ENCODE assay signal across 16 cellular contexts in the genomic region with DNA sequence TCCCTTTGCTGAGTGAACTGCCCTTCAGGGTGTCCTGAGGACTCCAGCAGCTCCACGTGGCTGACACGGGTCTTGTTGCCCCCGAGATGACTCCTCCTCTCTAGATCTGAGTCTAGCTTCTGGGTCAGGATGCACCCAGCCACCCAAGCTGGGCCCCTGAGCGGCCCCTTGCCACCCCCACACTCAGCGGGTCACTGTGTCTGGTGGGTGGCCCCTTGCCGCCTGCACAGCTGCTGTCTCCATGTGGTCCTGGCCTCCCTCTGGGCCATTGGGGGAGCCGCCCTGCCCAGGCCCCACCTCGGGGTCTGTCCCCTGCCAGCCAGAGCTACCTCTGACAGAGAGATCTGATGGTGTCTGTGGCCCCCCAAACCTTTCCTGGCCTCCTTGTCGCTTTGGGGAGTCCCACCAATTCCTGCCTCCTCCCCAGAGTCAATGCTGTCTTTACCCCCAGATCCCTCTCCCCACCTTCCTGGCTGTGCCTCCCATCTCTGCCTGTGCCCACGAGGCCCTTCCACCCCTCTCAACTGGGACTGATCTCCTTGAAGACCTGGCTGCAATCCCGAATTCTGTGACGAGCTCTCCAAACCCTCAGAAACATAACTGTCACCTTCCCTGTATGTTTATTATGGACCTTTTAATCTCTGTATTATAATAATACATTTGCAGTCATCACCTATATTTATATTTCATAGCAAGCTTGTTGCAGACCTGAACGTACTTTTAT. TPM values are rescaled to one million over a fixed set of nuclear protein-coding genes. Genes with fewer than 3 reads are reported as not detected.
"Had no signal": no experiment of that assay in that cellular context is flagged by ENCODE, and none has a peak within 500 bp of the region (broad histone marks: within the 10 kb centered on the region; RNA-seq: fewer than 3 reads in every experiment).

No MANE protein-coding gene starts in this region.

- H3K36me3 ChIP-seq: upper lobe of right lung had no signal

- H3K4me3 ChIP-seq: upper lobe of right lung had no signal

- DNase-seq: activated CD4-positive, alpha-beta T cell treated with anti-CD3 and anti-CD28 coated beads, Interleukin-2, amount 50 U/mL, for 4 hours; activated T-cell treated with anti-CD3 and anti-CD28 coated beads, Interleukin-2, amount 50 U/mL, for 1 hour; amygdala; cerebellar nuclear complex; head of caudate nucleus; left ventricle myocardium superior; stimulated activated CD4-positive, alpha-beta T cell treated with anti-CD3 and anti-CD28 coated beads, Interleukin-2, amount 100 ng/mL, for 24 hours; stimulated activated naive B cell treated with anti-CD40 and anti-IgM and Interleukin-4, amounts not matched to agents 10 μg/mL and 1 μg/mL and 100 μg/mL, for 72 hours; T-helper 2 cell; upper lobe of right lung had no signal

- H3K9me3 Mint-ChIP-seq: activated naive CD4-positive, alpha-beta T cell treated with anti-CD3 and anti-CD28 coated beads, Interleukin-2, amount 50 U/mL, for 72 hours; stimulated activated naive B cell treated with anti-CD40 and anti-IgM and Interleukin-4, amounts not matched to agents 10 μg/mL and 1 μg/mL and 100 μg/mL, for 72 hours had no signal

- H3K27me3 ChIP-seq: upper lobe of right lung had no signal

- H3K27ac ChIP-seq: upper lobe of right lung had no signal

- H3K27ac Mint-ChIP-seq: progenitor cell of endocrine pancreas; stimulated activated naive B cell treated with anti-CD40 and anti-IgM and Interleukin-4, amounts not matched to agents 10 μg/mL and 1 μg/mL and 100 μg/mL, for 72 hours had no signal

- H3K4me3 Mint-ChIP-seq: stimulated activated naive B cell treated with anti-CD40 and anti-IgM and Interleukin-4, amounts not matched to agents 10 μg/mL and 1 μg/mL and 100 μg/mL, for 72 hours had no signal

- H3K4me1 ChIP-seq: upper lobe of right lung had no signal

- H3K36me3 Mint-ChIP-seq: activated naive CD4-positive, alpha-beta T cell treated with anti-CD3 and anti-CD28 coated beads, Interleukin-2, amount 50 U/mL, for 72 hours; brain; stimulated activated naive B cell treated with anti-CD40 and anti-IgM and Interleukin-4, amounts not matched to agents 10 μg/mL and 1 μg/mL and 100 μg/mL, for 72 hours had no signal

- ATAC-seq: activated CD4-positive, CD25-positive, alpha-beta regulatory T cell treated with anti-CD3 and anti-CD28 coated beads, Interleukin-2, amount 50 U/mL, for 24 hours; activated naive CD4-positive, alpha-beta T cell treated with anti-CD3 and anti-CD28 coated beads, Interleukin-2, amount 50 U/mL, for 72 hours; sciatic nerve; stimulated activated naive B cell treated with anti-CD40 and anti-IgM and Interleukin-4, amounts not matched to agents 10 μg/mL and 1 μg/mL and 100 μg/mL, for 72 hours; upper lobe of right lung had no signal

- H3K4me1 Mint-ChIP-seq: stimulated activated naive B cell treated with anti-CD40 and anti-IgM and Interleukin-4, amounts not matched to agents 10 μg/mL and 1 μg/mL and 100 μg/mL, for 72 hours had no signal

- H3K9me3 ChIP-seq: upper lobe of right lung had no signal

RNA-seq across cellular contexts. Expression of a gene that starts 46.5 kb away (rescaled TPM):
- total RNA-seq: activated naive CD4-positive, alpha-beta T cell treated with anti-CD3 and anti-CD28 coated beads, Interleukin-2, amount 50 U/mL, for 72 hours; dermis microvascular lymphatic vessel endothelial cell; progenitor cell of endocrine pancreas had no signal
